ENCODE assay signal across 8 cellular contexts in genomic region chr15:31338318-31338878, GRCh38. TPM values are rescaled to one million over a fixed set of nuclear protein-coding genes. Genes with fewer than 3 reads are reported as not detected.
DNase-seq lines count a peak whose midpoint lies in the region; ATAC-seq, FAIRE-seq and TF ChIP-seq lines count a peak whose summit lies in the region.

No MANE protein-coding gene starts in this region.

- intact Hi-C loops in spleen (cut with DNase I; ENCODE audit: low total_unique reads) = loop anchor here (10.0 kb wide), 1 partner anchor 56 kb away; no protein-coding TSS in a partner anchor

- H3K4me1 ChIP-seq in RWPE2 (ENCODE audit: insufficient read depth, poor library complexity, severe bottlenecking) = peaks cover 19% of the 10 kb centered on the region
- H3K4me1 ChIP-seq in gastroesophageal sphincter = peaks cover 20 to 100% (median 67%) of the 10 kb centered on the region in 3 donors
- H3K4me1 ChIP-seq in spleen = peaks cover 38 to 100% (median 99%) of the 10 kb centered on the region in 6 donors

- H3K36me3 ChIP-seq in RWPE2 (ENCODE audit: low read depth) (peaks cover 5% of the 10 kb centered on the region; the same call in 1 of the 2 replicates), gastroesophageal sphincter (no peaks in the 10 kb centered on the region), spleen (peaks cover 0 to 23% (median 0%) of the 10 kb centered on the region in 6 donors)

- 7% methylated on average over 4 of the region's 9 CpGs; no CpG with 5 or more reads in 1 of the 2 donors for WGBS in gastroesophageal sphincter (ENCODE audit: low coverage in 1 of 2), 2 donors
- 35 to 48% (median 45%) methylated on average over 8 to 9 of the region's 9 CpGs for WGBS in spleen, 5 donors

- ATAC-seq in GM18858 (IDR thresholded peaks at IDR 0.05; ENCODE audit: unreplicated experiment) (peak; percentile 43), HG02623 (IDR thresholded peaks at IDR 0.05; ENCODE audit: unreplicated experiment) (peak; percentile 42), RWPE2 (ENCODE audit: low read depth) (peak; percentile 10; the same call in 1 of the 3 replicates), gastroesophageal sphincter (peak; percentile 22)

- TF ChIP-seq CTCF in RWPE2 (IDR thresholded peaks at IDR 0.05; ENCODE audit: poor library complexity, severe bottlenecking) (no peak), gastroesophageal sphincter (IDR thresholded peaks at IDR 0.05) (no peak), spleen (IDR thresholded peaks at IDR 0.05 in 8 of 11, conservative IDR thresholded peaks at IDR 0.05 in 3 of 11) (no peak)

- peak overlapping the region; percentile 8 for H3K27ac ChIP-seq in RWPE2 (ENCODE audit: poor library complexity, severe bottlenecking)
- H3K27ac ChIP-seq in gastroesophageal sphincter = peak overlapping the region; percentile 67 to 86 (median 80)
- peak overlapping the region in 7 of 8 donors; percentile 37 to 100 (median 96) for H3K27ac ChIP-seq in spleen

- TF ChIP-seq POLR2A in gastroesophageal sphincter (IDR thresholded peaks at IDR 0.05) (no peak), spleen (IDR thresholded peaks at IDR 0.05) (no peak)

- no peak for DNase-seq in RWPE2 (ENCODE audit: low spot score)
- peak; percentile 84 for DNase-seq in spleen
- no peak for DNase-seq in dermis blood vessel endothelial cell
- no peak for DNase-seq in activated CD4-positive, CD25-positive, alpha-beta regulatory T cell (lab: John Stamatoyannopoulos, UW)
- DNase-seq in urothelium cell line (ENCODE audit: low spot score) = no peak

- H3K4me3 ChIP-seq in RWPE2 (ENCODE audit: severe bottlenecking) = no peak overlapping the region
- peak overlapping the region in 1 of 2 donors; percentile 20 for H3K4me3 ChIP-seq in gastroesophageal sphincter
- H3K4me3 ChIP-seq in spleen = peak overlapping the region in 1 of 8 donors; percentile 40

- no peak for FAIRE-seq in urothelium cell line (lab: Jason Lieb, UNC)

- H3K27me3 ChIP-seq in RWPE2 (ENCODE audit: insufficient read depth, poor library complexity, severe bottlenecking) (no peaks in the 10 kb centered on the region), gastroesophageal sphincter (no peaks in the 10 kb centered on the region), spleen (replicated peaks in 1 of 7) (no peaks in the 10 kb centered on the region)

- H3K9me3 ChIP-seq in RWPE2 (ENCODE audit: severe bottlenecking) (no peaks in the 10 kb centered on the region), gastroesophageal sphincter (no peaks in the 10 kb centered on the region), spleen (no peaks in the 10 kb centered on the region)

- no peak for TF ChIP-seq EP300 in gastroesophageal sphincter (IDR thresholded peaks at IDR 0.05)

RNA-seq across cellular contexts. Expression of gene KLF13, which starts 11.8 kb away (rescaled TPM):
- 100 to 1,000 TPM in 1 of 4 donors, 10 to 100 TPM in 3; 49.7 to 106 (median 76.1) TPM for total RNA-seq in gastroesophageal sphincter
- total RNA-seq in spleen = 100 to 1,000 TPM in 1 of 7 donors, 10 to 100 TPM in 6; 71.6 to 111 (median 85.8) TPM
- polyA plus RNA-seq in spleen = 10 to 100 TPM; 21.8 to 43.3 (median 43.1) TPM
- total RNA-seq in dermis blood vessel endothelial cell = 35.2 and 41.8 TPM in 2 replicates

Comparison
In these comparisons a context has a peak if more than half of its experiments do, and no peak if none do; other contexts are left out.
1. H3K27ac ChIP-seq: peak in every context shown above with its lines; median percentile 96 in spleen; 80 in gastroesophageal sphincter; 8 in RWPE2.